Comparison of ENCODE assay signal across 8 cellular contexts in the genomic region with DNA sequence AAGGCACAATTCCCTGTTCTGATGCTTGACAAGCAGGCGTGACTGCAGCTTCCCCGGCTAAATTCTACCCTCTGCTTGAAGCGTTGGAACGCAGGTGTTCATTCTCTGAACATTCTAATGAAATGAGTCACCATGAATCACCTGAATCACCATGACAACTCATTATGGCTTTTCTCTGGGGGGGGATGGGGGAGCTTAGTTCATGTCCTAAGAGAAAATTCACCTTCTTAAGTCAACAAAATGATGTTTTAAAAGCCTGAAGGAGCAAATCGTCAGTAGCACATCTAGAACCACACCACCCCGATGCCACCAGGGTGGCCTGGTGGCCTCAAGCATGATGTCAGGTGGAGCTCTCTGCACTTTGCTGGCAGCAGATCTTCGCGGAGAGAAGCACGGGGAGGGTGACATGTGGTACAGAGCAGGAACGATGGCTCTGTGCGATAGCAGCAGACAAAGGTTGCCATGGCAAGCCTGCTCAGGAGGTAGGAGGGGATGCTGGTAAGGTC. TPM values are rescaled to one million over a fixed set of nuclear protein-coding genes. Genes with fewer than 3 reads are reported as not detected.
DNase-seq lines count a peak whose midpoint lies in the region; ATAC-seq and TF ChIP-seq lines count a peak whose summit lies in the region.

No MANE protein-coding gene starts in this region.

- peaks cover 51% of the 10 kb centered on the region for H3K4me1 ChIP-seq in BE2C

- no peak overlapping the region for H3K27ac ChIP-seq in substantia nigra (ENCODE audit: low read depth, low read length, poor library complexity, severe bottlenecking)

- no peaks in the 10 kb centered on the region for H3K27me3 ChIP-seq in BE2C

- DNase-seq in BE2C, result peak; percentile 91
- peak; percentile 70 for DNase-seq in HT1080 (ENCODE audit: low read depth)
- peak; percentile 74 for DNase-seq in RKO (ENCODE audit: low spot score)
- DNase-seq in head of caudate nucleus, result peak; percentile 37 to 93 (median 76)
- no peak for DNase-seq in substantia nigra (lab: John Stamatoyannopoulos, UW)
- no peak for DNase-seq in SKM-1 treated with dmso at 0.1 percent for 144 hours (lab: John Stamatoyannopoulos, UW; ENCODE audit: unreplicated experiment)

- peak overlapping the region; percentile 26; the same call in 1 of the 2 replicates for H3K4me3 ChIP-seq in BE2C (ENCODE audit: low read depth, low read length)

- H3K9me3 ChIP-seq in BE2C, result no peaks in the 10 kb centered on the region

- ATAC-seq in GM21717 (IDR thresholded peaks at IDR 0.05; ENCODE audit: unreplicated experiment) (no peak), GM18870 (IDR thresholded peaks at IDR 0.05; ENCODE audit: unreplicated experiment) (no peak)

- intact Hi-C loops in head of caudate nucleus (cut with DNase I), result no loop called here

- peaks cover 81% of the 10 kb centered on the region for H3K36me3 ChIP-seq in BE2C

- no peak; the same call in 1 of the 2 replicates for TF ChIP-seq CTCF in BE2C (IDR thresholded peaks at IDR 0.05; ENCODE audit: low read depth, low read length)

RNA-seq across cellular contexts. Expression of gene DDC, which starts 33.8 kb away (rescaled TPM):
- polyA plus RNA-seq in BE2C (2012; ENCODE audit: insufficient read depth, insufficient read length, low read depth), result 50.6 TPM
- total RNA-seq in HT1080 (2014; rRNA removed; shearing (Covaris generic)), result not detected in 2 replicates
- polyA plus RNA-seq in HT1080 (2015; cell fraction: cytosol; rRNA removed), result not detected in 2 replicates
- polyA plus RNA-seq in HT1080 (2015; cell fraction: nucleus; rRNA removed), result not detected in 2 replicates

Comparison
In these comparisons a context has a peak if more than half of its experiments do, and no peak if none do; other contexts are left out.
1. DNase-seq: peak in BE2C (single experiment), HT1080 (single experiment), RKO (single experiment) and head of caudate nucleus (42 of 42); none in substantia nigra (0 of 49) and SKM-1 treated with dmso at 0.1 percent for 144 hours (single experiment).